ENCODE assay signal across 1 cellular context in genomic region chr12:42325776-42326465, GRCh38.
TF ChIP-seq lines count a peak whose summit lies in the region.

PPHLN1 (plus strand) TSS chr12:42326167; CDS start chr12:42335903, 9,736 bp downstream.
A gene with protein sequence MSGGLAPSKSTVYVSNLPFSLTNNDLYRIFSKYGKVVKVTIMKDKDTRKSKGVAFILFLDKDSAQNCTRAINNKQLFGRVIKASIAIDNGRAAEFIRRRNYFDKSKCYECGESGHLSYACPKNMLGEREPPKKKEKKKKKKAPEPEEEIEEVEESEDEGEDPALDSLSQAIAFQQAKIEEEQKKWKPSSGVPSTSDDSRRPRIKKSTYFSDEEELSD (minus strand): TSS chr12:42326094. CDS start chr12:42324102, 1,992 bp downstream.

TF ChIP-seq in GM12878, 131 proteins besides CTCF, POLR2A, EP300 and RAD21 (continued from another document):
- TF ChIP-seq HSF1 (IDR thresholded peaks at IDR 0.05; ENCODE audit: low read depth, low read length), result no peak
- no peak for TF ChIP-seq JUNB (IDR thresholded peaks at IDR 0.05)
- TF ChIP-seq RAD51 (IDR thresholded peaks at IDR 0.05), result no peak
- TF ChIP-seq ZNF207 (IDR thresholded peaks at IDR 0.05; ENCODE audit: borderline replicate concordance), result peak; percentile 24; the same call in 1 of the 2 replicates
- TF ChIP-seq, protein P1, sequence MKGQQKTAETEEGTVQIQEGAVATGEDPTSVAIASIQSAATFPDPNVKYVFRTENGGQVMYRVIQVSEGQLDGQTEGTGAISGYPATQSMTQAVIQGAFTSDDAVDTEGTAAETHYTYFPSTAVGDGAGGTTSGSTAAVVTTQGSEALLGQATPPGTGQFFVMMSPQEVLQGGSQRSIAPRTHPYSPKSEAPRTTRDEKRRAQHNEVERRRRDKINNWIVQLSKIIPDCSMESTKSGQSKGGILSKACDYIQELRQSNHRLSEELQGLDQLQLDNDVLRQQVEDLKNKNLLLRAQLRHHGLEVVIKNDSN (IDR thresholded peaks at IDR 0.05; ENCODE audit: borderline replicate concordance, extremely low read length, insufficient read depth, low read depth, low read length), result no peak
- no peak for TF ChIP-seq EZH2 (IDR thresholded peaks at IDR 0.05; ENCODE audit: borderline replicate concordance, control insufficient read depth, low read depth, low read length)
- peak; percentile 66; the same call in 1 of the 2 replicates for TF ChIP-seq ELK1 (IDR thresholded peaks at IDR 0.05; ENCODE audit: low read depth, low read length)
- TF ChIP-seq, protein P2, sequence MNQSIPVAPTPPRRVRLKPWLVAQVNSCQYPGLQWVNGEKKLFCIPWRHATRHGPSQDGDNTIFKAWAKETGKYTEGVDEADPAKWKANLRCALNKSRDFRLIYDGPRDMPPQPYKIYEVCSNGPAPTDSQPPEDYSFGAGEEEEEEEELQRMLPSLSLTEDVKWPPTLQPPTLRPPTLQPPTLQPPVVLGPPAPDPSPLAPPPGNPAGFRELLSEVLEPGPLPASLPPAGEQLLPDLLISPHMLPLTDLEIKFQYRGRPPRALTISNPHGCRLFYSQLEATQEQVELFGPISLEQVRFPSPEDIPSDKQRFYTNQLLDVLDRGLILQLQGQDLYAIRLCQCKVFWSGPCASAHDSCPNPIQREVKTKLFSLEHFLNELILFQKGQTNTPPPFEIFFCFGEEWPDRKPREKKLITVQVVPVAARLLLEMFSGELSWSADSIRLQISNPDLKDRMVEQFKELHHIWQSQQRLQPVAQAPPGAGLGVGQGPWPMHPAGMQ (IDR thresholded peaks at IDR 0.05; ENCODE audit: borderline replicate concordance), result no peak
- TF ChIP-seq KLF5 (IDR thresholded peaks at IDR 0.05; ENCODE audit: partially characterized antibody), result no peak
- TF ChIP-seq POU2F2 (IDR thresholded peaks at IDR 0.05; ENCODE audit: borderline replicate concordance, low read depth, low read length), result peak; percentile 20; the same call in 1 of the 3 replicates
- peak; percentile 50 for TF ChIP-seq HCFC1 (IDR thresholded peaks at IDR 0.05; ENCODE audit: low read length)
- peak; percentile 98 for TF ChIP-seq CREB1 (IDR thresholded peaks at IDR 0.05; ENCODE audit: low read depth)
- no peak for TF ChIP-seq RB1 (IDR thresholded peaks at IDR 0.05; ENCODE audit: borderline replicate concordance)
- TF ChIP-seq MXI1 (IDR thresholded peaks at IDR 0.05; ENCODE audit: low read depth, low read length), result peak; percentile 69
- TF ChIP-seq BCL3 (IDR thresholded peaks at IDR 0.05; ENCODE audit: borderline replicate concordance, insufficient read depth, low read depth, low read length, poor library complexity, severe bottlenecking), result no peak
- TF ChIP-seq PML (IDR thresholded peaks at IDR 0.05; ENCODE audit: low read length), result no peak; the same call in 1 of the 2 replicates
- no peak for TF ChIP-seq FOXK2 (IDR thresholded peaks at IDR 0.05)
- TF ChIP-seq FOXM1 (IDR thresholded peaks at IDR 0.05; ENCODE audit: low read depth, low read length), result no peak; the same call in 1 of the 2 replicates
- no peak for TF ChIP-seq PKNOX1 (IDR thresholded peaks at IDR 0.05)
- TF ChIP-seq, protein P3, sequence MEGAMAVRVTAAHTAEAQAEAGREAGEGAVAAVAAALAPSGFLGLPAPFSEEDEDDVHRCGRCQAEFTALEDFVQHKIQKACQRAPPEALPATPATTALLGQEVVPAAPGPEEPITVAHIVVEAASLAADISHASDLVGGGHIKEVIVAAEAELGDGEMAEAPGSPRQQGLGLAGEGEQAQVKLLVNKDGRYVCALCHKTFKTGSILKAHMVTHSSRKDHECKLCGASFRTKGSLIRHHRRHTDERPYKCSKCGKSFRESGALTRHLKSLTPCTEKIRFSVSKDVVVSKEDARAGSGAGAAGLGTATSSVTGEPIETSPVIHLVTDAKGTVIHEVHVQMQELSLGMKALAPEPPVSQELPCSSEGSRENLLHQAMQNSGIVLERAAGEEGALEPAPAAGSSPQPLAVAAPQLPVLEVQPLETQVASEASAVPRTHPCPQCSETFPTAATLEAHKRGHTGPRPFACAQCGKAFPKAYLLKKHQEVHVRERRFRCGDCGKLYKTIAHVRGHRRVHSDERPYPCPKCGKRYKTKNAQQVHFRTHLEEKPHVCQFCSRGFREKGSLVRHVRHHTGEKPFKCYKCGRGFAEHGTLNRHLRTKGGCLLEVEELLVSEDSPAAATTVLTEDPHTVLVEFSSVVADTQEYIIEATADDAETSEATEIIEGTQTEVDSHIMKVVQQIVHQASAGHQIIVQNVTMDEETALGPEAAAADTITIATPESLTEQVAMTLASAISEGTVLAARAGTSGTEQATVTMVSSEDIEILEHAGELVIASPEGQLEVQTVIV (IDR thresholded peaks at IDR 0.05; ENCODE audit: borderline replicate concordance, partially characterized antibody), result no peak
